ENCODE assay signal across 1 cellular context in genomic region chr4:138300616-138301015, GRCh38.
TF ChIP-seq lines count a peak whose summit lies in the region.

No MANE protein-coding gene starts in this region.

TF ChIP-seq in HepG2, 621 proteins besides CTCF, POLR2A, EP300 and RAD21 (continued from another document):
- no peak for TF ChIP-seq KIAA2018 (CRISPR knock-in tag; IDR thresholded peaks at IDR 0.05; ENCODE audit: borderline replicate concordance)
- TF ChIP-seq NR1H2 (CRISPR knock-in tag; IDR thresholded peaks at IDR 0.05; ENCODE audit: borderline replicate concordance, low read depth): no peak
- no peak for TF ChIP-seq ARID3A (IDR thresholded peaks at IDR 0.05; ENCODE audit: low read depth, low read length)
- no peak for TF ChIP-seq NFATC3 (CRISPR knock-in tag; IDR thresholded peaks at IDR 0.05)
- no peak for TF ChIP-seq MXI1 (IDR thresholded peaks at IDR 0.05; ENCODE audit: borderline replicate concordance, low read depth, low read length)
- no peak for TF ChIP-seq REL (CRISPR knock-in tag; conservative IDR thresholded peaks at IDR 0.05)
- TF ChIP-seq TCF7L2 (IDR thresholded peaks at IDR 0.05; ENCODE audit: low read depth, low read length): no peak
- no peak for TF ChIP-seq SNAPC2 (CRISPR knock-in tag; IDR thresholded peaks at IDR 0.05)
- TF ChIP-seq ZNF160 (CRISPR knock-in tag; IDR thresholded peaks at IDR 0.05): no peak
- TF ChIP-seq ZNF496 (CRISPR knock-in tag; IDR thresholded peaks at IDR 0.05; ENCODE audit: insufficient replicate concordance): no peak
- TF ChIP-seq LCORL (IDR thresholded peaks at IDR 0.05): no peak
- TF ChIP-seq LCORL (CRISPR knock-in tag; IDR thresholded peaks at IDR 0.05): no peak
- TF ChIP-seq ZNF775 (CRISPR knock-in tag; IDR thresholded peaks at IDR 0.05; ENCODE audit: borderline replicate concordance): no peak
- no peak for TF ChIP-seq ZNF569 (CRISPR knock-in tag; IDR thresholded peaks at IDR 0.05; ENCODE audit: borderline replicate concordance)
- no peak for TF ChIP-seq HINFP (CRISPR knock-in tag; IDR thresholded peaks at IDR 0.05; ENCODE audit: low read depth)
